In genomic region chr10:101818958-101819633, GRCh38 we compare ENCODE assay signal across 8 cellular contexts. TPM values are rescaled to one million over a fixed set of nuclear protein-coding genes. Genes with fewer than 3 reads are reported as not detected.
A peak's percentile ranks its signal among the peaks of the same experiment; 100 is the strongest.
DNase-seq lines count a peak whose midpoint lies in the region; ATAC-seq and TF ChIP-seq lines count a peak whose summit lies in the region.

No MANE protein-coding gene starts in this region.

- H3K4me3 ChIP-seq in A673 (ENCODE audit: low read depth, low read length, poor library complexity, severe bottlenecking) = peak overlapping the region; percentile 98
- H3K4me3 ChIP-seq in SK-N-MC = peak overlapping the region; percentile 89
- H3K4me3 ChIP-seq in epithelial cell of proximal tubule (ENCODE audit: low read depth, low read length) = peak overlapping the region; percentile 94
- H3K4me3 ChIP-seq in lower leg skin (ENCODE audit: low read depth, poor library complexity, severe bottlenecking) = no peak overlapping the region

- peaks cover 10% of the 10 kb centered on the region for H3K4me1 ChIP-seq in A673 (ENCODE audit: insufficient read depth, low read length, poor library complexity, severe bottlenecking)

- no peaks in the 10 kb centered on the region for H3K27me3 ChIP-seq in A673 (replicated peaks; ENCODE audit: insufficient read depth, low read depth, low read length, poor library complexity)

- H3K9me3 ChIP-seq in A673 (ENCODE audit: low read depth, low read length, poor library complexity, severe bottlenecking) (no peaks in the 10 kb centered on the region), SK-N-MC (ENCODE audit: low read depth, low read length) (no peaks in the 10 kb centered on the region)

- ATAC-seq in GM18502 (IDR thresholded peaks at IDR 0.05; ENCODE audit: poor library complexity, unreplicated experiment) (peak; percentile 31), HG02970 (IDR thresholded peaks at IDR 0.05; ENCODE audit: low FRiP score, unreplicated experiment) (peak; percentile 1)

- H3K4me1 Mint-ChIP-seq in neural crest cell = peaks cover 43% of the 10 kb centered on the region

- intact Hi-C loops in A673 (cut with micrococcal nuclease; ENCODE audit: unreplicated experiment) = loop anchor here (5.0 kb wide), 1 partner anchor 37 kb away; the partner anchor contains the start of gene NPM3
- intact Hi-C loops in lower leg skin (cut with DNase I; ENCODE audit: low total_unique reads) = no loop called here

- CTCF ChIA-PET in A673 (lab: Charles Lee) = interaction anchor here (0.5 to 1.8 kb wide), 2 partner anchors 22 to 602 kb away, joined by 3 to 17 read pairs; no protein-coding TSS in a partner anchor

- no peaks in the 10 kb centered on the region for H3K36me3 Mint-ChIP-seq in neural crest cell (ENCODE audit: low read depth)

- TF ChIP-seq CTCF in A673 (conservative IDR thresholded peaks at IDR 0.05; ENCODE audit: low read depth, low read length) (no peak), epithelial cell of proximal tubule (conservative IDR thresholded peaks at IDR 0.05; ENCODE audit: low read depth, low read length) (no peak), neural crest cell (conservative IDR thresholded peaks at IDR 0.05) (no peak), lower leg skin (IDR thresholded peaks at IDR 0.05) (no peak)

- no peak for TF ChIP-seq POLR2A in lower leg skin (IDR thresholded peaks at IDR 0.05)

- 22 to 30% methylated on average over 13 of the region's 13 CpGs for WGBS in lower leg skin, 2 donors

- peak overlapping the region; percentile 88 for H3K27ac ChIP-seq in A673 (ENCODE audit: low read depth, low read length, poor library complexity, severe bottlenecking)
- H3K27ac ChIP-seq in SK-N-MC = peak overlapping the region; percentile 60; the same call in 1 of the 2 replicates

- H3K9me3 Mint-ChIP-seq in neural crest cell = no peaks in the 10 kb centered on the region

- H3K9ac ChIP-seq in SK-N-MC (ENCODE audit: insufficient read length) = peak overlapping the region; percentile 88

- no peaks in the 10 kb centered on the region for H3K36me3 ChIP-seq in A673 (ENCODE audit: insufficient read depth, low read length, poor library complexity, severe bottlenecking)
- H3K36me3 ChIP-seq in SK-N-MC (ENCODE audit: insufficient read depth, low read length) = no peaks in the 10 kb centered on the region

- POLR2A ChIA-PET in A673 (lab: Charles Lee; ENCODE audit: low non-redundant PET) = interaction anchor here (0.5 to 0.6 kb wide), 2 partner anchors 307 to 606 kb away, joined by 3 read pairs; no protein-coding TSS in a partner anchor

- peak overlapping the region; percentile 98 for H3K4me3 Mint-ChIP-seq in neural crest cell

- peak overlapping the region; percentile 59 for H3K27ac Mint-ChIP-seq in neural crest cell (ENCODE audit: unreplicated experiment)

- TSS peak; percentile 78 for BruUV-seq in A673 (replicated peaks; lab: Mats Ljungman, UMichigan)

- DNase-seq in A673 (ENCODE audit: low spot score) = no peak
- no peak for DNase-seq in SK-N-MC (ENCODE audit: low read depth, low spot score)
- peak; percentile 46 for DNase-seq in epithelial cell of proximal tubule (ENCODE audit: low read depth)
- no peak for DNase-seq in neural crest cell (ENCODE audit: low read depth, low spot score)
- no peak for DNase-seq in cerebellar nuclear complex (lab: John Stamatoyannopoulos, UW)
- no peak for DNase-seq in lower leg skin (ENCODE audit: low spot score in 2 of 2)

- peaks cover 4% of the 10 kb centered on the region for H3K27me3 Mint-ChIP-seq in neural crest cell (ENCODE audit: low read depth)

RNA-seq across cellular contexts. Expression of gene OGA, which starts 0.9 kb away (rescaled TPM):
- total RNA-seq in A673 (2021) (109 and 114 TPM in 2 replicates), epithelial cell of proximal tubule (39.8 and 48.4 TPM in 2 replicates), neural crest cell (101 and 102 TPM in 2 replicates), lower leg skin (100 to 1,000 TPM in 3 of 4 donors, 10 to 100 TPM in 1; 72.2 to 188 (median 116) TPM)

RNA-seq across cellular contexts. Expression of gene KCNIP2, which starts 24.5 kb away (rescaled TPM):
- total RNA-seq in A673 (2021) = 0.86 and 2.8 TPM in 2 replicates
- total RNA-seq in epithelial cell of proximal tubule = 0.14 and 2.9 TPM in 2 replicates
- 2.2 and 3.9 TPM in 2 replicates for total RNA-seq in neural crest cell
- 1 to 10 TPM; 1.7 to 5.2 (median 3.1) TPM for total RNA-seq in lower leg skin

RNA-seq across cellular contexts. Expression of gene NPM3, which starts 35.9 kb away (rescaled TPM):
- total RNA-seq in A673 (2021) (94.7 and 98.2 TPM in 2 replicates), epithelial cell of proximal tubule (118 and 159 TPM in 2 replicates), neural crest cell (63.2 and 64.8 TPM in 2 replicates), lower leg skin (10 to 100 TPM; 24.6 to 37.7 (median 27.4) TPM)

RNA-seq across cellular contexts. Expression of gene FGF8, which starts 43.2 kb away (rescaled TPM):
- total RNA-seq in A673 (2021) (not detected in 2 replicates), epithelial cell of proximal tubule (not detected in 2 replicates), neural crest cell (0.82 and 0.86 TPM in 2 replicates), lower leg skin (not detected)
